In genomic region chrX:43266487-43266886, GRCh38 we compare ENCODE assay signal across 20 cellular contexts.
DNase-seq lines count a peak whose midpoint lies in the region; ATAC-seq, FAIRE-seq and TF ChIP-seq lines count a peak whose summit lies in the region.
"Had no signal": no experiment of that assay in that cellular context is flagged by ENCODE, and none has a peak within 500 bp of the region (broad histone marks: within the 10 kb centered on the region; RNA-seq: fewer than 3 reads in every experiment).

No MANE protein-coding gene starts in this region.

- in situ Hi-C loops in GM12878 (cut with MboI), result no loop called here

- TF ChIP-seq POLR2A in A549 (IDR thresholded peaks at IDR 0.05; ENCODE audit: low read length) (no peak), GM12878 (IDR thresholded peaks at IDR 0.05; ENCODE audit: low read depth, low read length) (no peak)

- H3K27me3 ChIP-seq in GM12878 (replicated peaks in 1 of 2; ENCODE audit: control insufficient read depth in 2 of 2, insufficient read depth in 2 of 2, low read length in 1 of 2), result no peaks in the 10 kb centered on the region
- no peaks in the 10 kb centered on the region for H3K27me3 ChIP-seq in naive thymus-derived CD4-positive, alpha-beta T cell (ENCODE audit: control insufficient read depth in 2 of 2, insufficient read depth in 2 of 2, low read length in 2 of 2)

- H4K20me1 ChIP-seq in GM12878 (ENCODE audit: control insufficient read depth, insufficient read depth), result no peaks in the 10 kb centered on the region
- H4K20me1 ChIP-seq: BLaER1 had no signal

- RAD21 ChIA-PET in GM12878 (lab: Charles Lee; ENCODE audit: unreplicated experiment), result no interaction called here

- H3K79me2 ChIP-seq in GM12878 (ENCODE audit: control insufficient read depth, insufficient read depth, low read length), result no peaks in the 10 kb centered on the region

- no peaks in the 10 kb centered on the region for H3K4me1 ChIP-seq in A549
- no peaks in the 10 kb centered on the region for H3K4me1 ChIP-seq in GM12878 (ENCODE audit: control insufficient read depth, insufficient read depth, low read length)
- H3K4me1 ChIP-seq in naive thymus-derived CD4-positive, alpha-beta T cell (ENCODE audit: control insufficient read depth in 2 of 2, insufficient read depth in 2 of 2, low read length in 2 of 2), result no peaks in the 10 kb centered on the region
- H3K4me1 ChIP-seq: BLaER1, Caco-2 had no signal

- FAIRE-seq in A549 (lab: Jason Lieb, UNC) (peak; percentile 43), GM12878 (lab: Jason Lieb, UNC) (no peak)
- FAIRE-seq: G401.6, GM12891, H1 had no signal

- H3K9me3 Mint-ChIP-seq in stimulated activated naive B cell treated with anti-CD40 and anti-IgM and Interleukin-4, amounts not matched to agents 10 μg/mL and 1 μg/mL and 100 μg/mL, for 72 hours, result peaks cover 5 to 9% of the 10 kb centered on the region in 2 donors
- peaks cover 0 to 26% (median 5%) of the 10 kb centered on the region in 11 donors for H3K9me3 Mint-ChIP-seq in naive thymus-derived CD4-positive, alpha-beta T cell

- H3K27ac ChIP-seq in A549, result no peak overlapping the region
- H3K27ac ChIP-seq in GM12878 (ENCODE audit: control insufficient read depth, insufficient read depth), result no peak overlapping the region
- no peak overlapping the region for H3K27ac ChIP-seq in naive thymus-derived CD4-positive, alpha-beta T cell (ENCODE audit: low read depth, low read length)
- H3K27ac ChIP-seq: BLaER1, C4-2B, GM23248 had no signal

- DNase-seq in A549 (ENCODE audit: low read depth in 1 of 2, low spot score in 1 of 2) (no peak), GM12865 (ENCODE audit: low read depth) (peak; percentile 37), GM12878 (ENCODE audit: low read depth, low spot score) (no peak), KG1 (lab: John Stamatoyannopoulos, UW) (no peak)
- no peak for DNase-seq in stimulated activated naive B cell treated with anti-CD40 and anti-IgM and Interleukin-4, amounts not matched to agents 10 μg/mL and 1 μg/mL and 100 μg/mL, for 72 hours
- no peak for DNase-seq in naive thymus-derived CD4-positive, alpha-beta T cell
- DNase-seq: Caco-2; CD8-positive, alpha-beta T cell; DMS153; DND-41; GM23248; H7; HCEC 1CT had no signal

- peaks cover 5 to 7% of the 10 kb centered on the region in 2 donors for H3K36me3 Mint-ChIP-seq in stimulated activated naive B cell treated with anti-CD40 and anti-IgM and Interleukin-4, amounts not matched to agents 10 μg/mL and 1 μg/mL and 100 μg/mL, for 72 hours
- peaks cover 0 to 7% (median 7%) of the 10 kb centered on the region in 5 donors for H3K36me3 Mint-ChIP-seq in naive thymus-derived CD4-positive, alpha-beta T cell
- H3K36me3 Mint-ChIP-seq: CD4-positive, CD25-positive, alpha-beta regulatory T cell; CD8-positive, alpha-beta T cell had no signal

- H3K4me2 ChIP-seq in A549, result no peak overlapping the region
- no peak overlapping the region for H3K4me2 ChIP-seq in GM12878 (ENCODE audit: control insufficient read depth, insufficient read depth)
- H3K4me2 ChIP-seq: BLaER1 had no signal

- no peak for ATAC-seq in A549
- ATAC-seq in GM12878, result peak; percentile 41
- peak; percentile 78 to 91 for ATAC-seq in stimulated activated naive B cell treated with anti-CD40 and anti-IgM and Interleukin-4, amounts not matched to agents 10 μg/mL and 1 μg/mL and 100 μg/mL, for 72 hours (replicated peaks)
- no peak for ATAC-seq in naive thymus-derived CD4-positive, alpha-beta T cell
- ATAC-seq: CD8-positive, alpha-beta T cell had no signal

- TF ChIP-seq EP300 in A549 (IDR thresholded peaks at IDR 0.05), result no peak
- no peak for TF ChIP-seq EP300 in GM12878 (IDR thresholded peaks at IDR 0.05; ENCODE audit: borderline replicate concordance in 1 of 2, control insufficient read depth in 1 of 2, low read depth in 2 of 2, low read length in 2 of 2)

- H3K4me3 ChIP-seq in A549 (no peak overlapping the region), GM12865 (ENCODE audit: low read depth, low read length) (no peak overlapping the region), GM12878 (no peak overlapping the region)
- H3K4me3 ChIP-seq in naive thymus-derived CD4-positive, alpha-beta T cell (ENCODE audit: low read length), result no peak overlapping the region
- H3K4me3 ChIP-seq: BLaER1, GM23248 had no signal

- TF ChIP-seq CTCF in A549 (IDR thresholded peaks at IDR 0.05) (no peak), GM12865 (IDR thresholded peaks at IDR 0.05; ENCODE audit: insufficient read depth, low read depth, low read length, missing control alignments) (no peak), GM12878 (IDR thresholded peaks at IDR 0.05 in 2 of 3, conservative IDR thresholded peaks at IDR 0.05 in 1 of 3; ENCODE audit: control insufficient read depth in 2 of 3, extremely low read depth in 1 of 3, insufficient read depth in 1 of 3, low read depth in 3 of 3, low read length in 3 of 3) (no peak)

- peaks cover 0 to 9% of the 10 kb centered on the region in 2 donors for H3K4me1 Mint-ChIP-seq in stimulated activated naive B cell treated with anti-CD40 and anti-IgM and Interleukin-4, amounts not matched to agents 10 μg/mL and 1 μg/mL and 100 μg/mL, for 72 hours
- H3K4me1 Mint-ChIP-seq in naive thymus-derived CD4-positive, alpha-beta T cell, result no peaks in the 10 kb centered on the region
- H3K4me1 Mint-ChIP-seq: B cell had no signal

- no peak overlapping the region for H3K4me3 Mint-ChIP-seq in stimulated activated naive B cell treated with anti-CD40 and anti-IgM and Interleukin-4, amounts not matched to agents 10 μg/mL and 1 μg/mL and 100 μg/mL, for 72 hours
- H3K4me3 Mint-ChIP-seq in naive thymus-derived CD4-positive, alpha-beta T cell, result no peak overlapping the region
- H3K4me3 Mint-ChIP-seq: B cell; CD4-positive, CD25-positive, alpha-beta regulatory T cell; CD8-positive, alpha-beta T cell had no signal

- POLR2A ChIA-PET in A549 (lab: Yijun Ruan, JAX) (no interaction called here), GM12878 (lab: Charles Lee) (no interaction called here)
- POLR2A ChIA-PET in naive thymus-derived CD4-positive, alpha-beta T cell (lab: Charles Lee), result no interaction called here

- SMC1A ChIA-PET in GM12878 (lab: Charles Lee; ENCODE audit: uncharacterized antibody, unreplicated experiment), result no interaction called here

- intact Hi-C loops in GM12878 (cut with micrococcal nuclease; ENCODE audit: unreplicated experiment), result no loop called here
- intact Hi-C loops in naive thymus-derived CD4-positive, alpha-beta T cell (cut with micrococcal nuclease), result no loop called here

- no TSS peak for BruUV-seq in GM12878 (replicated peaks; lab: Mats Ljungman, UMichigan)

- peaks cover 0 to 8% of the 10 kb centered on the region in 2 donors for H3K27me3 Mint-ChIP-seq in stimulated activated naive B cell treated with anti-CD40 and anti-IgM and Interleukin-4, amounts not matched to agents 10 μg/mL and 1 μg/mL and 100 μg/mL, for 72 hours
- H3K27me3 Mint-ChIP-seq in naive thymus-derived CD4-positive, alpha-beta T cell, result peaks cover 0 to 4% (median 0%) of the 10 kb centered on the region in 5 donors
- H3K27me3 Mint-ChIP-seq: B cell; CD4-positive, CD25-positive, alpha-beta regulatory T cell had no signal

- CTCF ChIA-PET in A549 (lab: Yijun Ruan, JAX), result no interaction called here
- CTCF ChIA-PET in GM12878 (lab: Yijun Ruan, JAX), result no interaction called here
- CTCF ChIA-PET in naive thymus-derived CD4-positive, alpha-beta T cell (lab: Charles Lee), result no interaction called here

- H3K9me3 ChIP-seq in A549, result no peaks in the 10 kb centered on the region
- no peaks in the 10 kb centered on the region for H3K9me3 ChIP-seq in GM12878 (replicated peaks; ENCODE audit: control insufficient read depth, insufficient read depth, low read length)
- H3K9me3 ChIP-seq in naive thymus-derived CD4-positive, alpha-beta T cell (ENCODE audit: control insufficient read depth in 2 of 3, low read length in 3 of 3), result no peaks in the 10 kb centered on the region
- H3K9me3 ChIP-seq: BLaER1, Caco-2 had no signal

- no peak overlapping the region for H3K27ac Mint-ChIP-seq in stimulated activated naive B cell treated with anti-CD40 and anti-IgM and Interleukin-4, amounts not matched to agents 10 μg/mL and 1 μg/mL and 100 μg/mL, for 72 hours
- H3K27ac Mint-ChIP-seq in naive thymus-derived CD4-positive, alpha-beta T cell, result no peak overlapping the region
- H3K27ac Mint-ChIP-seq: B cell; CD8-positive, alpha-beta T cell had no signal

- no peak overlapping the region for H2AFZ ChIP-seq in GM12878 (ENCODE audit: control insufficient read depth, low read depth, low read length)
- H2AFZ ChIP-seq: GM23248 had no signal

- H3K9ac ChIP-seq in GM12878 (ENCODE audit: control insufficient read depth, insufficient read depth, low read length), result no peak overlapping the region
- H3K9ac ChIP-seq: BLaER1, GM23248 had no signal

- no peak for TF ChIP-seq RAD21 in A549 (conservative IDR thresholded peaks at IDR 0.05 in 1 of 2, IDR thresholded peaks at IDR 0.05 in 1 of 2)
- TF ChIP-seq RAD21 in GM12878 (IDR thresholded peaks at IDR 0.05; ENCODE audit: insufficient read depth, low read depth, low read length), result no peak

- H3K36me3 ChIP-seq in GM12878 (ENCODE audit: control insufficient read depth in 2 of 2, insufficient read depth in 2 of 2, low read length in 1 of 2), result no peaks in the 10 kb centered on the region
- H3K36me3 ChIP-seq in naive thymus-derived CD4-positive, alpha-beta T cell (ENCODE audit: control insufficient read depth in 2 of 3, insufficient read depth in 3 of 3, low read length in 3 of 3), result no peaks in the 10 kb centered on the region
- H3K36me3 ChIP-seq: BLaER1 had no signal

TF ChIP-seq in A549, 52 proteins besides CTCF, POLR2A, EP300 and RAD21 (continues in another document):
- TF ChIP-seq TFCP2L1 (CRISPR knock-in tag; IDR thresholded peaks at IDR 0.05) (no peak), FOSB (CRISPR knock-in tag; IDR thresholded peaks at IDR 0.05) (no peak), ESRRA (IDR thresholded peaks at IDR 0.05; ENCODE audit: borderline replicate concordance, low read length) (no peak), ZC3H11A (IDR thresholded peaks at IDR 0.05) (no peak)

TF ChIP-seq in GM12878, 131 proteins besides CTCF, POLR2A, EP300 and RAD21:
- no peak for TF ChIP-seq BRCA1 (IDR thresholded peaks at IDR 0.05; ENCODE audit: low read depth, low read length)
- no peak for TF ChIP-seq CEBPB (IDR thresholded peaks at IDR 0.05; ENCODE audit: borderline replicate concordance in 1 of 2, low read depth in 2 of 2, low read length in 2 of 2)
- TF ChIP-seq ELK1 (IDR thresholded peaks at IDR 0.05; ENCODE audit: low read depth, low read length), result no peak
- no peak for TF ChIP-seq TARDBP (IDR thresholded peaks at IDR 0.05; ENCODE audit: borderline replicate concordance)
TF ChIP-seq in GM12878: peak in this region for 0.

Comparison
In these comparisons a context has a peak if more than half of its experiments do, and no peak if none do; other contexts are left out.
1. ATAC-seq: peak in GM12878 (single experiment) and stimulated activated naive B cell treated with anti-CD40 and anti-IgM and Interleukin-4, amounts not matched to agents 10 μg/mL and 1 μg/mL and 100 μg/mL, for 72 hours (2 of 2); none in A549 (0 of 2) and naive thymus-derived CD4-positive, alpha-beta T cell (single experiment).